ENCODE assay signal across 19 cellular contexts in the genomic region with DNA sequence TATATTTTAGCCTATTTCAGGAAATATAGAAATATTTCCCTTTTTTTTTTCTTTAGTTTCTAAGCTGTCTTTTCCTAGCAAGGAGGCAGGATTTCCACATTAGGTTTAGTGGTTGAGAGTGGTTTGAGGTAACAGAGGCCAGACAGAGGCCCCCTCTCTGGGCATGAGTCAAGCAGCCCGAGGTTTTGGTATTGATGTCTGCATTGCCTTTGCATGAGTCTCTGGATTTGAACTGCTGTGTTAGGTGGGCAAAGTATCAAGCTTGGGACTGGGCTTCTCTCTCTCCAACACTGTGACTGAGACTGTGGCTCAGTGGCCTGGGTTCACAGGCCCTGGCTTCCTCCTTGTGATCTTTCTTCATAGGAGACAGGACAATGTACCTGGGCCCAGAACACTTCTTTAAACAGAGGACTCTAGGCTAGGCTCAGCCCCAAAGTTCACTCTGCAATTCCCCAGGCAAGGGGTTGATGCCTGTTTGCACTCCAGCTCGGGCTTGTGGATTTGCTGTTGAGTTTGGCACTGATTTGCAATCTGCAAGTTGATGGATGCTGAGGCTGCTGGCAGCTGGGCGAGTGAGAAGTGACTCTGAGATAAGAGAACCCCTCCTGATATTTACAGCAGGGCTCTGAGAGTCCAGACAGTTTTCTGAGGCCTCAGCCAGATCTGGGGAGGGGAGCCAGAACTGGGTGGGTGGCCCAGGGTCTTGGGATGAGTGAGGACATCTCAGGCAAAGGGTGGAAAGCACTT.
DNase-seq lines count a peak whose midpoint lies in the region; ATAC-seq, FAIRE-seq and TF ChIP-seq lines count a peak whose summit lies in the region.
"Had no signal": no experiment of that assay in that cellular context is flagged by ENCODE, and none has a peak within 500 bp of the region (broad histone marks: within the 10 kb centered on the region; RNA-seq: fewer than 3 reads in every experiment).

No MANE protein-coding gene starts in this region.

- no peaks in the 10 kb centered on the region for H3K79me1 ChIP-seq in mesendoderm (ENCODE audit: low read length)

- intact Hi-C loops in left ventricle myocardium inferior (cut with micrococcal nuclease): no loop called here
- intact Hi-C loops in CD8-positive, alpha-beta T cell (cut with DNase I, micrococcal nuclease): no loop called here

- no peak overlapping the region for H3K4me3 Mint-ChIP-seq in CD8-positive, alpha-beta T cell
- H3K4me3 Mint-ChIP-seq: CD4-positive, alpha-beta memory T cell had no signal

- peak overlapping the region; percentile 31 for H3K27ac ChIP-seq in cardiac muscle cell
- no peak overlapping the region for H3K27ac ChIP-seq in left ventricle myocardium inferior (replicated peaks)
- H3K27ac ChIP-seq in mesendoderm (ENCODE audit: low read depth, low read length): no peak overlapping the region
- no peak overlapping the region for H3K27ac ChIP-seq in CD8-positive, alpha-beta T cell (ENCODE audit: low read depth, low read length)
- H3K27ac ChIP-seq: A549 had no signal

- no peaks in the 10 kb centered on the region for H3K27me3 ChIP-seq in cardiac muscle cell
- H3K27me3 ChIP-seq in left ventricle myocardium inferior (ENCODE audit: low read depth): peaks cover 19% of the 10 kb centered on the region
- H3K27me3 ChIP-seq in mesendoderm (ENCODE audit: insufficient read depth, low read length, poor library complexity): no peaks in the 10 kb centered on the region
- no peaks in the 10 kb centered on the region for H3K27me3 ChIP-seq in CD8-positive, alpha-beta T cell (ENCODE audit: insufficient read depth, low read length)
- H3K27me3 ChIP-seq: BE2C had no signal

- no peak overlapping the region for H4K5ac ChIP-seq in mesendoderm (ENCODE audit: low read length)

- no peak overlapping the region for H4K8ac ChIP-seq in mesendoderm (ENCODE audit: low read depth, low read length)

- H3K18ac ChIP-seq in mesendoderm (ENCODE audit: low read length): no peak overlapping the region

- H2BK5ac ChIP-seq in mesendoderm (ENCODE audit: low read length): peak overlapping the region; percentile 64

- no peak overlapping the region for H2BK120ac ChIP-seq in mesendoderm (ENCODE audit: low read depth, low read length)

- no peak overlapping the region for H3K4me2 ChIP-seq in mesendoderm (ENCODE audit: low read length)
- H3K4me2 ChIP-seq: A549 had no signal

- H3K36me3 ChIP-seq in cardiac muscle cell (no peaks in the 10 kb centered on the region), left ventricle myocardium inferior (no peaks in the 10 kb centered on the region), mesendoderm (ENCODE audit: control insufficient read depth, insufficient read depth, low read length) (no peaks in the 10 kb centered on the region)
- no peaks in the 10 kb centered on the region for H3K36me3 ChIP-seq in CD8-positive, alpha-beta T cell (ENCODE audit: insufficient read depth, low read length)
- H3K36me3 ChIP-seq: BE2C had no signal

- no CpG with 5 or more reads among the region's 3 CpGs for WGBS in mesendoderm (ENCODE audit: extremely low coverage, insufficient coverage, low lambda C conversion rate)

- no peak overlapping the region for H3K4me3 ChIP-seq in cardiac muscle cell
- H3K4me3 ChIP-seq in left ventricle myocardium inferior: no peak overlapping the region
- H3K4me3 ChIP-seq in astrocyte of the spinal cord (ENCODE audit: low read depth, low read length): no peak overlapping the region
- no peak overlapping the region for H3K4me3 ChIP-seq in mesendoderm (ENCODE audit: low read length)
- H3K4me3 ChIP-seq in CD8-positive, alpha-beta T cell (ENCODE audit: low read depth, low read length): no peak overlapping the region
- H3K4me3 ChIP-seq: A549 had no signal

- H3K36me3 Mint-ChIP-seq in CD8-positive, alpha-beta T cell: no peaks in the 10 kb centered on the region
- H3K36me3 Mint-ChIP-seq: CD4-positive, alpha-beta memory T cell had no signal

- H3K9ac ChIP-seq in mesendoderm (ENCODE audit: low read length): no peak overlapping the region

- in situ Hi-C loops in astrocyte of the spinal cord (cut with HindIII; ENCODE audit: low sequenced_read_pairs): no loop called here

- peak; percentile 23 for FAIRE-seq in urothelium cell line (lab: Jason Lieb, UNC)
- FAIRE-seq: A549, HTR-8/SVneo had no signal

- POLR2A ChIA-PET in CD8-positive, alpha-beta T cell (lab: Charles Lee): no interaction called here

- H3K27ac Mint-ChIP-seq in CD8-positive, alpha-beta T cell: no peak overlapping the region
- H3K27ac Mint-ChIP-seq: CD4-positive, alpha-beta memory T cell had no signal

- H3K9me3 Mint-ChIP-seq in CD8-positive, alpha-beta T cell: no peaks in the 10 kb centered on the region
- H3K9me3 Mint-ChIP-seq: CD4-positive, alpha-beta memory T cell had no signal

- CTCF ChIA-PET in CD8-positive, alpha-beta T cell (lab: Charles Lee): interaction anchor here (1.2 kb wide), 1 partner anchor 21 kb away, joined by 3 read pairs; no protein-coding TSS in a partner anchor

- H3K27me3 Mint-ChIP-seq in CD8-positive, alpha-beta T cell (ENCODE audit: low read depth): peaks cover 2% of the 10 kb centered on the region

- no peak for ATAC-seq in CD8-positive, alpha-beta T cell
- ATAC-seq in HG02973 (IDR thresholded peaks at IDR 0.05; ENCODE audit: unreplicated experiment): no peak
- ATAC-seq: A549, PC-3 had no signal

- H3K79me2 ChIP-seq in mesendoderm (ENCODE audit: control insufficient read depth, insufficient read depth, low read length): no peaks in the 10 kb centered on the region

- H3K9me3 ChIP-seq in cardiac muscle cell (ENCODE audit: low read depth) (no peaks in the 10 kb centered on the region), left ventricle myocardium inferior (replicated peaks) (no peaks in the 10 kb centered on the region)
- H3K9me3 ChIP-seq in CD8-positive, alpha-beta T cell (ENCODE audit: low read length): no peaks in the 10 kb centered on the region
- H3K9me3 ChIP-seq: A549, BE2C had no signal

- peak overlapping the region; percentile 20 for H3K56ac ChIP-seq in mesendoderm (ENCODE audit: low read length)

- H3K4me1 ChIP-seq in cardiac muscle cell (ENCODE audit: low read depth) (peaks cover 24% of the 10 kb centered on the region), left ventricle myocardium inferior (no peaks in the 10 kb centered on the region), mesendoderm (ENCODE audit: control insufficient read depth, low read depth, low read length) (peaks cover 10% of the 10 kb centered on the region)
- H3K4me1 ChIP-seq in CD8-positive, alpha-beta T cell (ENCODE audit: insufficient read depth, low read length): no peaks in the 10 kb centered on the region
- H3K4me1 ChIP-seq: A549, BE2C had no signal

- peak; percentile 30 to 72 for DNase-seq in cardiac muscle cell (ENCODE audit: low read depth in 1 of 2, low spot score in 1 of 2)
- DNase-seq in left ventricle myocardium inferior: no peak
- peak; percentile 63 for DNase-seq in astrocyte of the spinal cord (ENCODE audit: low read depth, low spot score)
- peak; percentile 75 for DNase-seq in mesendoderm
- no peak for DNase-seq in urothelium cell line (ENCODE audit: low spot score)
- no peak for DNase-seq in CD8-positive, alpha-beta T cell
- DNase-seq in NCI-H524 (lab: John Stamatoyannopoulos, UW): no peak
- DNase-seq: BE2C; CD4-positive, alpha-beta memory T cell; DND-41; GF-D8; NCI-H1436 treated with DMSO at 0.1 percent for 48 hours; NCI-H2081 treated with DMSO at 0.1 percent for 48 hours; NCI-H2227 treated with DMSO at 0.1 percent for 48 hours; NCI-H526 treated with DMSO at 0.1 percent for 48 hours; PC-3 had no signal

- H3K23ac ChIP-seq in mesendoderm (ENCODE audit: low read length): no peak overlapping the region

- TF ChIP-seq CTCF in cardiac muscle cell (IDR thresholded peaks at IDR 0.05; ENCODE audit: low read depth, low read length): no peak
- no peak for TF ChIP-seq CTCF in left ventricle myocardium inferior (IDR thresholded peaks at IDR 0.05; ENCODE audit: borderline replicate concordance)
- TF ChIP-seq CTCF in astrocyte of the spinal cord (IDR thresholded peaks at IDR 0.05; ENCODE audit: low read depth, low read length): no peak
- no peak for TF ChIP-seq CTCF in CD8-positive, alpha-beta T cell (IDR thresholded peaks at IDR 0.05)

- H3K4ac ChIP-seq in mesendoderm (ENCODE audit: low read depth, low read length): no peak overlapping the region

- H2AK5ac ChIP-seq in mesendoderm (ENCODE audit: low read length): no peak overlapping the region

- H3K4me1 Mint-ChIP-seq in CD8-positive, alpha-beta T cell (ENCODE audit: low read depth): no peaks in the 10 kb centered on the region
- H3K4me1 Mint-ChIP-seq: CD4-positive, alpha-beta memory T cell had no signal

- H2BK15ac ChIP-seq in mesendoderm (replicated peaks; ENCODE audit: low read depth): no peak overlapping the region

Comparison
In these comparisons a context has a peak if more than half of its experiments do, and no peak if none do; other contexts are left out.
1. DNase-seq: peak in cardiac muscle cell (2 of 2), astrocyte of the spinal cord (single experiment) and mesendoderm (single experiment); none in left ventricle myocardium inferior (single experiment), urothelium cell line (single experiment), CD8-positive, alpha-beta T cell (0 of 7) and NCI-H524 (0 of 2).